9 cellular contexts compared by ENCODE assay signal in genomic region chr2:42975358-42975717, GRCh38.
DNase-seq lines count a peak whose midpoint lies in the region; ATAC-seq, FAIRE-seq and TF ChIP-seq lines count a peak whose summit lies in the region.
"Had no signal": no experiment of that assay in that cellular context is flagged by ENCODE, and none has a peak within 500 bp of the region (broad histone marks: within the 10 kb centered on the region; RNA-seq: fewer than 3 reads in every experiment).

No MANE protein-coding gene starts in this region.

- H3K9me3 ChIP-seq in OCI-LY3 (ENCODE audit: insufficient read depth, low read length) (no peaks in the 10 kb centered on the region), esophagus muscularis mucosa (no peaks in the 10 kb centered on the region), neural progenitor cell (ENCODE audit: low read depth) (no peaks in the 10 kb centered on the region)

- H3K4me1 Mint-ChIP-seq in neural progenitor cell, result peaks cover 17% of the 10 kb centered on the region

- H3K4me3 ChIP-seq in OCI-LY3 (ENCODE audit: low read length) (peak overlapping the region; percentile 66), esophagus muscularis mucosa (peak overlapping the region; percentile 50 to 58 (median 52)), neural progenitor cell (no peak overlapping the region)

- H3K27ac Mint-ChIP-seq in neural progenitor cell, result no peak overlapping the region

- intact Hi-C loops in esophagus muscularis mucosa (cut with DNase I), result loop anchor here (2.0 to 10.0 kb wide), 3 partner anchors 253 to 569 kb away; no protein-coding TSS in a partner anchor

- H3K36me3 Mint-ChIP-seq in neural progenitor cell, result no peaks in the 10 kb centered on the region

- no peaks in the 10 kb centered on the region for H3K9me3 Mint-ChIP-seq in neural progenitor cell

- H3K4me1 ChIP-seq in OCI-LY3 (ENCODE audit: low read length) (peaks cover 8% of the 10 kb centered on the region), esophagus muscularis mucosa (peaks cover 12 to 23% (median 18%) of the 10 kb centered on the region in 4 donors), neural progenitor cell (peaks cover 16% of the 10 kb centered on the region)

- H3K9ac ChIP-seq in OCI-LY3 (ENCODE audit: low read length), result peak overlapping the region; percentile 52; the same call in 1 of the 2 replicates
- H3K9ac ChIP-seq in neural progenitor cell, result no peak overlapping the region

- H4K20me1 ChIP-seq in OCI-LY3 (ENCODE audit: insufficient read depth, low read length) (no peaks in the 10 kb centered on the region), neural progenitor cell (ENCODE audit: low read depth) (no peaks in the 10 kb centered on the region)

- peak overlapping the region; percentile 79 for H3K4me2 ChIP-seq in OCI-LY3 (ENCODE audit: low read length)
- H3K4me2 ChIP-seq in neural progenitor cell, result peak overlapping the region; percentile 70

- peaks cover 9% of the 10 kb centered on the region for H3K27me3 Mint-ChIP-seq in neural progenitor cell (ENCODE audit: insufficient read depth, low read depth)

- TF ChIP-seq EP300 in esophagus muscularis mucosa (IDR thresholded peaks at IDR 0.05), result no peak

- H3K79me2 ChIP-seq in OCI-LY3 (ENCODE audit: low read length) (no peaks in the 10 kb centered on the region), neural progenitor cell (ENCODE audit: low read depth) (no peaks in the 10 kb centered on the region)

- FAIRE-seq in frontal cortex (lab: Jason Lieb, UNC), result no peak

- H3K36me3 ChIP-seq in OCI-LY3 (replicated peaks; ENCODE audit: low read depth, low read length) (no peaks in the 10 kb centered on the region), esophagus muscularis mucosa (no peaks in the 10 kb centered on the region), neural progenitor cell (no peaks in the 10 kb centered on the region)

- H3K27me3 ChIP-seq in OCI-LY3 (ENCODE audit: low read depth, low read length) (no peaks in the 10 kb centered on the region), esophagus muscularis mucosa (no peaks in the 10 kb centered on the region), neural progenitor cell (no peaks in the 10 kb centered on the region)

- H3K27ac ChIP-seq in 22Rv1 (no peak overlapping the region), OCI-LY3 (ENCODE audit: low read length) (no peak overlapping the region), esophagus muscularis mucosa (replicated peaks in 1 of 4) (peak overlapping the region; percentile 53 to 60 (median 56)), neural progenitor cell (no peak overlapping the region)

- 20% methylated on average over 2 of the region's 13 CpGs for WGBS in esophagus muscularis mucosa

- TF ChIP-seq CTCF in 22Rv1 (IDR thresholded peaks at IDR 0.05), result peak; percentile 32
- TF ChIP-seq CTCF in OCI-LY3 (IDR thresholded peaks at IDR 0.05; ENCODE audit: low read depth, low read length), result no peak
- no peak for TF ChIP-seq CTCF in esophagus muscularis mucosa (IDR thresholded peaks at IDR 0.05)
- no peak for TF ChIP-seq CTCF in neural progenitor cell (IDR thresholded peaks at IDR 0.05)

- peaks cover 5% of the 10 kb centered on the region for H3F3A ChIP-seq in neural progenitor cell (ENCODE audit: low read depth)

- no peak overlapping the region for H3K4me3 Mint-ChIP-seq in neural progenitor cell

- H2AFZ ChIP-seq in OCI-LY3 (ENCODE audit: low read depth, low read length) (peak overlapping the region; percentile 51; the same call in 1 of the 2 replicates), neural progenitor cell (replicated peaks) (no peak overlapping the region)

- ATAC-seq in HG02623 (IDR thresholded peaks at IDR 0.05; ENCODE audit: unreplicated experiment), result no peak
- ATAC-seq in GM18517 (IDR thresholded peaks at IDR 0.05; ENCODE audit: unreplicated experiment), result no peak

- TF ChIP-seq POLR2A in esophagus muscularis mucosa (IDR thresholded peaks at IDR 0.05; ENCODE audit: low read depth), result no peak

- no peak for DNase-seq in esophagus muscularis mucosa (ENCODE audit: extremely low spot score)
- DNase-seq in neural progenitor cell (ENCODE audit: low spot score), result no peak
- no peak for DNase-seq in germinal center (ENCODE audit: low spot score)
- DNase-seq in frontal cortex (ENCODE audit: low spot score in 2 of 2), result no peak
- DNase-seq: NCI-H446 treated with DMSO at 0.1 percent for 48 hours had no signal

Comparison
In these comparisons a context has a peak if more than half of its experiments do, and no peak if none do; other contexts are left out.
1. H3K27ac ChIP-seq: peak in esophagus muscularis mucosa (4 of 4); none in 22Rv1 (single experiment), OCI-LY3 (single experiment) and neural progenitor cell (single experiment).